In the genomic region with DNA sequence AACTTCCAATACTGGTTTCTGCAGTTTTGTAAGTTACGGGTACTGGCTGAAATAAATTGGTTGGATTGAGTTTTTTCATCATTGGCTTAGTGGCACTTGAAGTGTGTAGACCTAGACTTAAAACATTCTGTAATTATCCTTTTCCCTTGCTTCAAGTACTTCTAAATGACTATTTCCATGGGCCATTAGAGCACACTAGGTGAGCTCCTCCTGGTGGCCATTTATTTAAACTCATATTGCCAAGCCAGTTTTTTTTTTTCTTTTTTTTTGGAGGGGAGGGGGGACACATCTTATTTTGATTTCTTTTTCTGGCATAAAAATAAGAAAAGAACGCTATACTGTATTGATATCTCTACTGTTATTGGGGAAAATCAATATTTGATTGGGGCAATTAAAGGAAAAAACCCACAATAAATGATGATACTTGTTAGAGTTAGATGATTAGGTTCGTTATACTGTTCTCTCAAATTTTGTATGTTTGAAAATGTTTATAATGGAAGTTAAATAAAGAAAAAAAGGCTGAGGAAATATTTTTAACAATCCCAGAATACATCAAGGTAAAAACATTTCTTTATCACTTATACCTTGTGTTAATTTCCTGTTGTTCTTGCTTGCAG, we compare ENCODE assay signal across 10 cellular contexts.
DNase-seq lines count a peak whose midpoint lies in the region; ATAC-seq and TF ChIP-seq lines count a peak whose summit lies in the region.
"Had no signal": no experiment of that assay in that cellular context is flagged by ENCODE, and none has a peak within 500 bp of the region (broad histone marks: within the 10 kb centered on the region; RNA-seq: fewer than 3 reads in every experiment).

No MANE protein-coding gene starts in this region.

- no peak overlapping the region for H3K4me3 ChIP-seq in LNCaP clone FGC (ENCODE audit: low read depth, low read length)
- no peak overlapping the region for H3K4me3 ChIP-seq in prostate gland

- H3K4me3 Mint-ChIP-seq in activated CD4-positive, alpha-beta T cell treated with anti-CD3 and anti-CD28 coated beads, Interleukin-2, amount 10 ng/mL, durations not matched to agents 24 days and 14 days, result no peak overlapping the region
- H3K4me3 Mint-ChIP-seq: activated naive CD8-positive, alpha-beta T cell; stimulated activated naive B cell treated with anti-CD40 and anti-IgM and Interleukin-4, amounts not matched to agents 10 μg/mL and 1 μg/mL and 100 μg/mL, for 72 hours had no signal

- CTCF ChIA-PET in RWPE1 (lab: Yijun Ruan, JAX), result interaction anchor here (0.6 to 1.4 kb wide), 18 partner anchors 9 to 1126 kb away, joined by 3 to 8 read pairs (median 4); no protein-coding TSS in a partner anchor

- no peak for ATAC-seq in GM18907 (IDR thresholded peaks at IDR 0.05; ENCODE audit: unreplicated experiment)

- no peak for TF ChIP-seq POLR2A in prostate gland (IDR thresholded peaks at IDR 0.05)

- H3K27me3 ChIP-seq in prostate gland (replicated peaks; ENCODE audit: insufficient read depth), result no peaks in the 10 kb centered on the region

- H3K27ac ChIP-seq in RWPE1 (no peak overlapping the region), prostate gland (no peak overlapping the region)

- no peak overlapping the region for H3K27ac Mint-ChIP-seq in activated CD4-positive, alpha-beta T cell treated with anti-CD3 and anti-CD28 coated beads, Interleukin-2, amount 10 ng/mL, durations not matched to agents 24 days and 14 days
- H3K27ac Mint-ChIP-seq: activated naive CD8-positive, alpha-beta T cell; stimulated activated naive B cell treated with anti-CD40 and anti-IgM and Interleukin-4, amounts not matched to agents 10 μg/mL and 1 μg/mL and 100 μg/mL, for 72 hours had no signal

- no peaks in the 10 kb centered on the region for H3K36me3 ChIP-seq in prostate gland

- POLR2A ChIA-PET in RWPE1 (lab: Yijun Ruan, JAX; ENCODE audit: low non-redundant PET), result interaction anchor here (0.6 kb wide), 1 partner anchor 242 kb away, joined by 4 read pairs; no protein-coding TSS in a partner anchor

- no peaks in the 10 kb centered on the region for H3K9me3 Mint-ChIP-seq in activated CD4-positive, alpha-beta T cell treated with anti-CD3 and anti-CD28 coated beads, Interleukin-2, amount 10 ng/mL, durations not matched to agents 24 days and 14 days
- H3K9me3 Mint-ChIP-seq: stimulated activated naive B cell treated with anti-CD40 and anti-IgM and Interleukin-4, amounts not matched to agents 10 μg/mL and 1 μg/mL and 100 μg/mL, for 72 hours had no signal

- DNase-seq in activated CD4-positive, alpha-beta T cell treated with anti-CD3 and anti-CD28 coated beads, Interleukin-2, amount 10 ng/mL, durations not matched to agents 24 days and 14 days, result peak; percentile 69
- no peak for DNase-seq in activated CD4-positive, alpha-beta T cell treated with anti-CD3 and anti-CD28 coated beads for 1 hour
- DNase-seq in LNCaP clone FGC (ENCODE audit: low read depth), result no peak
- peak; percentile 11 for DNase-seq in RWPE1 (ENCODE audit: low spot score)
- DNase-seq in fibroblast of gingiva (ENCODE audit: low read depth), result peak; percentile 45
- DNase-seq in prostate gland (ENCODE audit: low spot score), result no peak
- no peak for DNase-seq in NK-92 treated with Interleukin-12 subunit alpha and Interleukin-12 subunit beta, amount 100 ng/mL, for 24 hours (lab: John Stamatoyannopoulos, UW)
- DNase-seq: stimulated activated naive B cell treated with anti-CD40 and anti-IgM and Interleukin-4, amounts not matched to agents 10 μg/mL and 1 μg/mL and 100 μg/mL, for 72 hours had no signal

- H3K4me1 Mint-ChIP-seq in activated CD4-positive, alpha-beta T cell treated with anti-CD3 and anti-CD28 coated beads, Interleukin-2, amount 10 ng/mL, durations not matched to agents 24 days and 14 days, result peaks cover 4% of the 10 kb centered on the region
- H3K4me1 Mint-ChIP-seq: stimulated activated naive B cell treated with anti-CD40 and anti-IgM and Interleukin-4, amounts not matched to agents 10 μg/mL and 1 μg/mL and 100 μg/mL, for 72 hours had no signal

- no peaks in the 10 kb centered on the region for H3K4me1 ChIP-seq in prostate gland (replicated peaks)

- peak; percentile 60 for TF ChIP-seq CTCF in LNCaP clone FGC (IDR thresholded peaks at IDR 0.05; ENCODE audit: control insufficient read depth, extremely low read depth, insufficient read depth)
- TF ChIP-seq CTCF in RWPE1 (conservative IDR thresholded peaks at IDR 0.05; ENCODE audit: low read depth), result peak; percentile 60
- TF ChIP-seq CTCF in prostate gland (IDR thresholded peaks at IDR 0.05), result peak in 3 of 4 experiments; percentile 32 to 48 (median 44)

- no peaks in the 10 kb centered on the region for H3K27me3 Mint-ChIP-seq in activated CD4-positive, alpha-beta T cell treated with anti-CD3 and anti-CD28 coated beads, Interleukin-2, amount 10 ng/mL, durations not matched to agents 24 days and 14 days
- H3K27me3 Mint-ChIP-seq: activated naive CD8-positive, alpha-beta T cell; stimulated activated naive B cell treated with anti-CD40 and anti-IgM and Interleukin-4, amounts not matched to agents 10 μg/mL and 1 μg/mL and 100 μg/mL, for 72 hours had no signal

- WGBS in prostate gland, result 83% methylated on average over 3 of the region's 3 CpGs

- peaks cover 25% of the 10 kb centered on the region for H3K36me3 Mint-ChIP-seq in activated CD4-positive, alpha-beta T cell treated with anti-CD3 and anti-CD28 coated beads, Interleukin-2, amount 10 ng/mL, durations not matched to agents 24 days and 14 days (ENCODE audit: low read depth)

- H3K9me3 ChIP-seq in prostate gland, result no peaks in the 10 kb centered on the region

- intact Hi-C loops in activated CD4-positive, alpha-beta T cell treated with anti-CD3 and anti-CD28 coated beads, Interleukin-2, amount 10 ng/mL, durations not matched to agents 24 days and 14 days (cut with micrococcal nuclease), result loop anchor here (1.0 to 2.0 kb wide), 3 partner anchors 18 to 348 kb away; a partner anchor contains a TSS
- intact Hi-C loops in prostate gland (cut with DNase I), result no loop called here

Comparison
In these comparisons a context has a peak if more than half of its experiments do, and no peak if none do; other contexts are left out.
1. DNase-seq: peak in activated CD4-positive, alpha-beta T cell treated with anti-CD3 and anti-CD28 coated beads, Interleukin-2, amount 10 ng/mL, durations not matched to agents 24 days and 14 days (single experiment), RWPE1 (single experiment) and fibroblast of gingiva (single experiment); none in activated CD4-positive, alpha-beta T cell treated with anti-CD3 and anti-CD28 coated beads for 1 hour (single experiment), LNCaP clone FGC (single experiment), prostate gland (single experiment) and NK-92 treated with Interleukin-12 subunit alpha and Interleukin-12 subunit beta, amount 100 ng/mL, for 24 hours (single experiment).
2. Peak in every context shown above with its lines, with median percentiles within 50 percentile points of each other: CTCF ChIP-seq.